1 cellular context compared by ENCODE assay signal in the genomic region with DNA sequence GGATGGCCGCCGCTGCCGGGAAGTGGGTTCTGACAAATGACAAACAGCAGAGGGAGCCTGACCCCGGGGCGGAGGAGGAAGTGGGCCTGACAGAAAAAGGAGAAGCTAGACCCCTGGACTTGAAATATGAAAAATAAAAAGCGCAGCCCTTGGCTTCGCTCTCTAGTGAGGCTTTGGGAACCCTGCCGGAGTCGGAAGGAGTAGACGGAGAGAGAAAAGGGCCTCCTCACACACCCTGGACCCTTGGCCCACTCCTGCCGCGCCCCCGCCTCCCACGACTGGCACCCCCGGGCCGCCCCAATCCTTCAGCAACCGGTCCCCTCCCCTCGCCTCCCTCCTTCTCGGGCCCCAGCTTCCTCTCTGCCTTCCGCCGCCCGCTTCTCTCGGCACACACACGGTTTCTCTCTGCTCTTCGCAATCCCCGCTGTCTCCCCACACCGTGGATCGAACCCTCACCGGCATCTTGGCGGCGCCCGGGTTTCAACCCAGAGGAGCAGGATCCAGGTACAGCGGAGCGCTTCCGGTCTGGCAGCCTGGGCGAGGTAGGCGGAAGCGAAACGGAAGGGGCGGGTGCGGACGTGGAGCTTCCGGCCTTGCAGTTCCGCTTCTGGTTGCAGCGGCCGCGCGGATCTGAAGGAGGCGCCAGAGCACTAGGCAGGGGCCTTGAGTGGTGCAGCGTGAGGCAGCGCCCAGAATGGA.
TF ChIP-seq lines count a peak whose summit lies in the region.

A gene (minus strand): TSS at position 539 of the 699 bp plus-strand sequence. CDS start 77 bp downstream, at position 462.

TF ChIP-seq in K562, 482 proteins besides CTCF, POLR2A, EP300 and RAD21 (continued from another document and continues in another):
- TF ChIP-seq, protein P1, sequence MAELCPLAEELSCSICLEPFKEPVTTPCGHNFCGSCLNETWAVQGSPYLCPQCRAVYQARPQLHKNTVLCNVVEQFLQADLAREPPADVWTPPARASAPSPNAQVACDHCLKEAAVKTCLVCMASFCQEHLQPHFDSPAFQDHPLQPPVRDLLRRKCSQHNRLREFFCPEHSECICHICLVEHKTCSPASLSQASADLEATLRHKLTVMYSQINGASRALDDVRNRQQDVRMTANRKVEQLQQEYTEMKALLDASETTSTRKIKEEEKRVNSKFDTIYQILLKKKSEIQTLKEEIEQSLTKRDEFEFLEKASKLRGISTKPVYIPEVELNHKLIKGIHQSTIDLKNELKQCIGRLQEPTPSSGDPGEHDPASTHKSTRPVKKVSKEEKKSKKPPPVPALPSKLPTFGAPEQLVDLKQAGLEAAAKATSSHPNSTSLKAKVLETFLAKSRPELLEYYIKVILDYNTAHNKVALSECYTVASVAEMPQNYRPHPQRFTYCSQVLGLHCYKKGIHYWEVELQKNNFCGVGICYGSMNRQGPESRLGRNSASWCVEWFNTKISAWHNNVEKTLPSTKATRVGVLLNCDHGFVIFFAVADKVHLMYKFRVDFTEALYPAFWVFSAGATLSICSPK (IDR thresholded peaks at IDR 0.05; ENCODE audit: borderline replicate concordance): no peak
- TF ChIP-seq ZNF253 (CRISPR knock-in tag; conservative IDR thresholded peaks at IDR 0.05) (no peak), CEBPB (tag; IDR thresholded peaks at IDR 0.05) (no peak), ZNF586 (CRISPR knock-in tag; conservative IDR thresholded peaks at IDR 0.05) (no peak), PYGO2 (tag; IDR thresholded peaks at IDR 0.05) (no peak), ELF1 (tag; IDR thresholded peaks at IDR 0.05) (peak; percentile 99), BRD9 (IDR thresholded peaks at IDR 0.05; ENCODE audit: low read depth, partially characterized antibody) (no peak), GATA2 (CRISPR knock-in tag; IDR thresholded peaks at IDR 0.05) (no peak), RBM39 (optimal IDR thresholded peaks at IDR 0.05; ENCODE audit: low read depth, low read length) (no peak), C11orf30 (IDR thresholded peaks at IDR 0.05; ENCODE audit: low read depth) (peak; percentile 75), ZNF146 (CRISPR knock-in tag; IDR thresholded peaks at IDR 0.05; ENCODE audit: unreplicated experiment) (no peak), PCBP2 (IDR thresholded peaks at IDR 0.05; ENCODE audit: low read depth, low read length, poor library complexity, severe bottlenecking) (no peak), PCBP1 (IDR thresholded peaks at IDR 0.05; ENCODE audit: low read depth, low read length, poor library complexity, severe bottlenecking) (peak; percentile 96), BRD4 (IDR thresholded peaks at IDR 0.05) (peak; percentile 91; the same call in 1 of the 2 replicates), ZBTB7A (IDR thresholded peaks at IDR 0.05; ENCODE audit: borderline replicate concordance, control insufficient read depth, low read depth, low read length) (peak; percentile 81; the same call in 1 of the 2 replicates), GTF2F1 (IDR thresholded peaks at IDR 0.05; ENCODE audit: low read depth, low read length) (no peak), ZNF780A (CRISPR knock-in tag; IDR thresholded peaks at IDR 0.05) (no peak), NR1H2 (CRISPR knock-in tag; IDR thresholded peaks at IDR 0.05) (0 out of 2 replicates have a peak, but pooled peaks have one; percentile 41), RNF2 (IDR thresholded peaks at IDR 0.05) (0 out of 2 replicates have a peak, but pooled peaks have one; percentile 29), ZNF316 (IDR thresholded peaks at IDR 0.05) (no peak; the same call in 1 of the 2 replicates), POLR2H (tag; IDR thresholded peaks at IDR 0.05; ENCODE audit: low read depth) (peak; percentile 85), MTA2 (IDR thresholded peaks at IDR 0.05; ENCODE audit: low read depth) (no peak), TEAD2 (tag; IDR thresholded peaks at IDR 0.05) (no peak), ZNF282 (CRISPR knock-in tag; IDR thresholded peaks at IDR 0.05) (no peak), NCOA6 (IDR thresholded peaks at IDR 0.05) (no peak), YBX1 (IDR thresholded peaks at IDR 0.05) (no peak), HEY1 (CRISPR knock-in tag; IDR thresholded peaks at IDR 0.05; ENCODE audit: borderline replicate concordance) (no peak), ZNF644 (tag; IDR thresholded peaks at IDR 0.05; ENCODE audit: low read depth) (no peak), NELFE (IDR thresholded peaks at IDR 0.05; ENCODE audit: insufficient read depth, insufficient read length) (no peak), NR2C2 (CRISPR knock-in tag; IDR thresholded peaks at IDR 0.05) (0 out of 2 replicates have a peak, but pooled peaks have one; percentile 31), NR2C2 (tag; IDR thresholded peaks at IDR 0.05) (peak; percentile 84), SIN3A (IDR thresholded peaks at IDR 0.05; ENCODE audit: borderline replicate concordance in 2 of 2, control insufficient read depth in 1 of 2, low read depth in 2 of 2, low read length in 2 of 2) (peak; percentile 80 to 85; a peak in 2 of 4 replicates), PHB (CRISPR knock-in tag; IDR thresholded peaks at IDR 0.05) (peak; percentile 50; the same call in 1 of the 2 replicates), FOXA3 (CRISPR knock-in tag; conservative IDR thresholded peaks at IDR 0.05 in 1 of 2, IDR thresholded peaks at IDR 0.05 in 1 of 2) (no peak), PRPF4 (IDR thresholded peaks at IDR 0.05; ENCODE audit: insufficient read depth, low read depth, low read length, poor library complexity, severe bottlenecking) (no peak), NONO (IDR thresholded peaks at IDR 0.05; ENCODE audit: low read depth in 2 of 2, low read length in 1 of 2) (no peak), ZNF133 (CRISPR knock-in tag; IDR thresholded peaks at IDR 0.05) (no peak), CBX3 (IDR thresholded peaks at IDR 0.05; ENCODE audit: borderline replicate concordance in 1 of 2, low read length in 2 of 2) (no peak), MEIS2 (IDR thresholded peaks at IDR 0.05; ENCODE audit: partially characterized antibody) (no peak), ZEB2 (IDR thresholded peaks at IDR 0.05) (peak; percentile 49; the same call in 1 of the 2 replicates), DMBX1 (CRISPR knock-in tag; IDR thresholded peaks at IDR 0.05; ENCODE audit: borderline replicate concordance) (no peak), ZNF584 (CRISPR knock-in tag; IDR thresholded peaks at IDR 0.05; ENCODE audit: low read depth) (no peak), SLC30A9 (CRISPR knock-in tag; IDR thresholded peaks at IDR 0.05) (no peak), THRAP3 (IDR thresholded peaks at IDR 0.05; ENCODE audit: borderline replicate concordance) (no peak), EZH2 (IDR thresholded peaks at IDR 0.05; ENCODE audit: borderline replicate concordance, low read depth, low read length) (no peak)
- TF ChIP-seq, protein P2, sequence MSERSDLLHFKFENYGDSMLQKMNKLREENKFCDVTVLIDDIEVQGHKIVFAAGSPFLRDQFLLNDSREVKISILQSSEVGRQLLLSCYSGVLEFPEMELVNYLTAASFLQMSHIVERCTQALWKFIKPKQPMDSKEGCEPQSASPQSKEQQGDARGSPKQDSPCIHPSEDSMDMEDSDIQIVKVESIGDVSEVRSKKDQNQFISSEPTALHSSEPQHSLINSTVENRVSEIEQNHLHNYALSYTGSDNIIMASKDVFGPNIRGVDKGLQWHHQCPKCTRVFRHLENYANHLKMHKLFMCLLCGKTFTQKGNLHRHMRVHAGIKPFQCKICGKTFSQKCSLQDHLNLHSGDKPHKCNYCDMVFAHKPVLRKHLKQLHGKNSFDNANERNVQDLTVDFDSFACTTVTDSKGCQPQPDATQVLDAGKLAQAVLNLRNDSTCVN (CRISPR knock-in tag; IDR thresholded peaks at IDR 0.05): peak; percentile 37; the same call in 1 of the 2 replicates
- TF ChIP-seq, protein P3, sequence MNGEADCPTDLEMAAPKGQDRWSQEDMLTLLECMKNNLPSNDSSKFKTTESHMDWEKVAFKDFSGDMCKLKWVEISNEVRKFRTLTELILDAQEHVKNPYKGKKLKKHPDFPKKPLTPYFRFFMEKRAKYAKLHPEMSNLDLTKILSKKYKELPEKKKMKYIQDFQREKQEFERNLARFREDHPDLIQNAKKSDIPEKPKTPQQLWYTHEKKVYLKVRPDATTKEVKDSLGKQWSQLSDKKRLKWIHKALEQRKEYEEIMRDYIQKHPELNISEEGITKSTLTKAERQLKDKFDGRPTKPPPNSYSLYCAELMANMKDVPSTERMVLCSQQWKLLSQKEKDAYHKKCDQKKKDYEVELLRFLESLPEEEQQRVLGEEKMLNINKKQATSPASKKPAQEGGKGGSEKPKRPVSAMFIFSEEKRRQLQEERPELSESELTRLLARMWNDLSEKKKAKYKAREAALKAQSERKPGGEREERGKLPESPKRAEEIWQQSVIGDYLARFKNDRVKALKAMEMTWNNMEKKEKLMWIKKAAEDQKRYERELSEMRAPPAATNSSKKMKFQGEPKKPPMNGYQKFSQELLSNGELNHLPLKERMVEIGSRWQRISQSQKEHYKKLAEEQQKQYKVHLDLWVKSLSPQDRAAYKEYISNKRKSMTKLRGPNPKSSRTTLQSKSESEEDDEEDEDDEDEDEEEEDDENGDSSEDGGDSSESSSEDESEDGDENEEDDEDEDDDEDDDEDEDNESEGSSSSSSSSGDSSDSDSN (IDR thresholded peaks at IDR 0.05; ENCODE audit: borderline replicate concordance in 1 of 2, low read depth in 2 of 2, low read length in 2 of 2): 0 out of 4 replicates have a peak, but pooled peaks of 1 of the 2 experiments have one; percentile 54
- TF ChIP-seq, protein P4, sequence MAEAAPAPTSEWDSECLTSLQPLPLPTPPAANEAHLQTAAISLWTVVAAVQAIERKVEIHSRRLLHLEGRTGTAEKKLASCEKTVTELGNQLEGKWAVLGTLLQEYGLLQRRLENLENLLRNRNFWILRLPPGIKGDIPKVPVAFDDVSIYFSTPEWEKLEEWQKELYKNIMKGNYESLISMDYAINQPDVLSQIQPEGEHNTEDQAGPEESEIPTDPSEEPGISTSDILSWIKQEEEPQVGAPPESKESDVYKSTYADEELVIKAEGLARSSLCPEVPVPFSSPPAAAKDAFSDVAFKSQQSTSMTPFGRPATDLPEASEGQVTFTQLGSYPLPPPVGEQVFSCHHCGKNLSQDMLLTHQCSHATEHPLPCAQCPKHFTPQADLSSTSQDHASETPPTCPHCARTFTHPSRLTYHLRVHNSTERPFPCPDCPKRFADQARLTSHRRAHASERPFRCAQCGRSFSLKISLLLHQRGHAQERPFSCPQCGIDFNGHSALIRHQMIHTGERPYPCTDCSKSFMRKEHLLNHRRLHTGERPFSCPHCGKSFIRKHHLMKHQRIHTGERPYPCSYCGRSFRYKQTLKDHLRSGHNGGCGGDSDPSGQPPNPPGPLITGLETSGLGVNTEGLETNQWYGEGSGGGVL (CRISPR knock-in tag; IDR thresholded peaks at IDR 0.05): no peak
- TF ChIP-seq, protein P5, sequence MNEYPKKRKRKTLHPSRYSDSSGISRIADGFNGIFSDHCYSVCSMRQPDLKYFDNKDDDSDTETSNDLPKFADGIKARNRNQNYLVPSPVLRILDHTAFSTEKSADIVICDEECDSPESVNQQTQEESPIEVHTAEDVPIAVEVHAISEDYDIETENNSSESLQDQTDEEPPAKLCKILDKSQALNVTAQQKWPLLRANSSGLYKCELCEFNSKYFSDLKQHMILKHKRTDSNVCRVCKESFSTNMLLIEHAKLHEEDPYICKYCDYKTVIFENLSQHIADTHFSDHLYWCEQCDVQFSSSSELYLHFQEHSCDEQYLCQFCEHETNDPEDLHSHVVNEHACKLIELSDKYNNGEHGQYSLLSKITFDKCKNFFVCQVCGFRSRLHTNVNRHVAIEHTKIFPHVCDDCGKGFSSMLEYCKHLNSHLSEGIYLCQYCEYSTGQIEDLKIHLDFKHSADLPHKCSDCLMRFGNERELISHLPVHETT (CRISPR knock-in tag; conservative IDR thresholded peaks at IDR 0.05 in 1 of 2, IDR thresholded peaks at IDR 0.05 in 1 of 2): no peak; a peak in 1 of 4 replicates
- TF ChIP-seq, protein P6, sequence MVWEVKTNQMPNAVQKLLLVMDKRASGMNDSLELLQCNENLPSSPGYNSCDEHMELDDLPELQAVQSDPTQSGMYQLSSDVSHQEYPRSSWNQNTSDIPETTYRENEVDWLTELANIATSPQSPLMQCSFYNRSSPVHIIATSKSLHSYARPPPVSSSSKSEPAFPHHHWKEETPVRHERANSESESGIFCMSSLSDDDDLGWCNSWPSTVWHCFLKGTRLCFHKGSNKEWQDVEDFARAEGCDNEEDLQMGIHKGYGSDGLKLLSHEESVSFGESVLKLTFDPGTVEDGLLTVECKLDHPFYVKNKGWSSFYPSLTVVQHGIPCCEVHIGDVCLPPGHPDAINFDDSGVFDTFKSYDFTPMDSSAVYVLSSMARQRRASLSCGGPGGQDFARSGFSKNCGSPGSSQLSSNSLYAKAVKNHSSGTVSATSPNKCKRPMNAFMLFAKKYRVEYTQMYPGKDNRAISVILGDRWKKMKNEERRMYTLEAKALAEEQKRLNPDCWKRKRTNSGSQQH (CRISPR knock-in tag; IDR thresholded peaks at IDR 0.05): peak; percentile 75; the same call in 1 of the 2 replicates
- TF ChIP-seq, protein P7, sequence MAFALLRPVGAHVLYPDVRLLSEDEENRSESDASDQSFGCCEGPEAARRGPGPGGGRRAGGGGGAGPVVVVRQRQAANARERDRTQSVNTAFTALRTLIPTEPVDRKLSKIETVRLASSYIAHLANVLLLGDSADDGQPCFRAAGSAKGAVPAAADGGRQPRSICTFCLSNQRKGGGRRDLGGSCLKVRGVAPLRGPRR (CRISPR knock-in tag; IDR thresholded peaks at IDR 0.05): no peak
- TF ChIP-seq, protein P8, sequence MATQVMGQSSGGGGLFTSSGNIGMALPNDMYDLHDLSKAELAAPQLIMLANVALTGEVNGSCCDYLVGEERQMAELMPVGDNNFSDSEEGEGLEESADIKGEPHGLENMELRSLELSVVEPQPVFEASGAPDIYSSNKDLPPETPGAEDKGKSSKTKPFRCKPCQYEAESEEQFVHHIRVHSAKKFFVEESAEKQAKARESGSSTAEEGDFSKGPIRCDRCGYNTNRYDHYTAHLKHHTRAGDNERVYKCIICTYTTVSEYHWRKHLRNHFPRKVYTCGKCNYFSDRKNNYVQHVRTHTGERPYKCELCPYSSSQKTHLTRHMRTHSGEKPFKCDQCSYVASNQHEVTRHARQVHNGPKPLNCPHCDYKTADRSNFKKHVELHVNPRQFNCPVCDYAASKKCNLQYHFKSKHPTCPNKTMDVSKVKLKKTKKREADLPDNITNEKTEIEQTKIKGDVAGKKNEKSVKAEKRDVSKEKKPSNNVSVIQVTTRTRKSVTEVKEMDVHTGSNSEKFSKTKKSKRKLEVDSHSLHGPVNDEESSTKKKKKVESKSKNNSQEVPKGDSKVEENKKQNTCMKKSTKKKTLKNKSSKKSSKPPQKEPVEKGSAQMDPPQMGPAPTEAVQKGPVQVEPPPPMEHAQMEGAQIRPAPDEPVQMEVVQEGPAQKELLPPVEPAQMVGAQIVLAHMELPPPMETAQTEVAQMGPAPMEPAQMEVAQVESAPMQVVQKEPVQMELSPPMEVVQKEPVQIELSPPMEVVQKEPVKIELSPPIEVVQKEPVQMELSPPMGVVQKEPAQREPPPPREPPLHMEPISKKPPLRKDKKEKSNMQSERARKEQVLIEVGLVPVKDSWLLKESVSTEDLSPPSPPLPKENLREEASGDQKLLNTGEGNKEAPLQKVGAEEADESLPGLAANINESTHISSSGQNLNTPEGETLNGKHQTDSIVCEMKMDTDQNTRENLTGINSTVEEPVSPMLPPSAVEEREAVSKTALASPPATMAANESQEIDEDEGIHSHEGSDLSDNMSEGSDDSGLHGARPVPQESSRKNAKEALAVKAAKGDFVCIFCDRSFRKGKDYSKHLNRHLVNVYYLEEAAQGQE (CRISPR knock-in tag; IDR thresholded peaks at IDR 0.05; ENCODE audit: low read depth): no peak; the same call in 1 of the 2 replicates
